8 cellular contexts compared by ENCODE assay signal in genomic region chr13:20160346-20161274, GRCh38. TPM values are rescaled to one million over a fixed set of nuclear protein-coding genes. Genes with fewer than 3 reads are reported as not detected.
A peak's percentile ranks its signal among the peaks of the same experiment; 100 is the strongest.
DNase-seq lines count a peak whose midpoint lies in the region; ATAC-seq and TF ChIP-seq lines count a peak whose summit lies in the region.

TSS of gene GJA3 (minus strand) at chr13:20161052. CDS start at chr13:20143288, 17,764 bp downstream.

- peaks cover 25% of the 10 kb centered on the region for H3K4me1 Mint-ChIP-seq in activated naive CD8-positive, alpha-beta T cell treated with anti-CD3 and anti-CD28 coated beads for 36 hours

- peak within 1 kb of the TSS; percentile 47 for H3K4me3 ChIP-seq in iPS-11a (ENCODE audit: low read depth, low read length)

- POLR2A ChIA-PET in RWPE1 (lab: Yijun Ruan, JAX; ENCODE audit: low non-redundant PET), result no interaction called here

- DNase-seq in NCI-H524 (lab: John Stamatoyannopoulos, UW), result peak; percentile 32 to 72
- no peak for DNase-seq in NCI-H524 treated with DMSO at 0.1 percent for 48 hours (lab: John Stamatoyannopoulos, UW)
- DNase-seq in RWPE1 (ENCODE audit: low spot score), result peak; percentile 49
- peak; percentile 78 for DNase-seq in activated naive CD8-positive, alpha-beta T cell treated with anti-CD3 and anti-CD28 coated beads for 36 hours
- DNase-seq in stimulated activated CD4-positive, alpha-beta T cell treated with anti-CD3 and anti-CD28 coated beads, Interleukin-2, amount 100 ng/mL, for 24 hours, result peak; percentile 50 to 74
- DNase-seq in NK-92 (lab: John Stamatoyannopoulos, UW; ENCODE audit: unreplicated experiment), result no peak

- CTCF ChIA-PET in RWPE1 (lab: Yijun Ruan, JAX), result interaction anchor here (0.6 to 1.3 kb wide), 6 partner anchors 32 to 528 kb away, joined by 3 to 4 read pairs (median 4); no protein-coding TSS in a partner anchor

- peak within 1 kb of the TSS; percentile 54 for H3K27ac Mint-ChIP-seq in activated naive CD8-positive, alpha-beta T cell treated with anti-CD3 and anti-CD28 coated beads for 36 hours

- TF ChIP-seq CTCF in RWPE1 (conservative IDR thresholded peaks at IDR 0.05; ENCODE audit: low read depth), result no peak

- no peaks in the 10 kb centered on the region for H3K9me3 Mint-ChIP-seq in activated naive CD8-positive, alpha-beta T cell treated with anti-CD3 and anti-CD28 coated beads for 36 hours

- H3K36me3 Mint-ChIP-seq in activated naive CD8-positive, alpha-beta T cell treated with anti-CD3 and anti-CD28 coated beads for 36 hours, result no peaks in the 10 kb centered on the region

- ATAC-seq in HG02973 (IDR thresholded peaks at IDR 0.05; ENCODE audit: unreplicated experiment), result peak; percentile 61

- peak within 1 kb of the TSS; percentile 86 for H3K4me3 Mint-ChIP-seq in activated naive CD8-positive, alpha-beta T cell treated with anti-CD3 and anti-CD28 coated beads for 36 hours

- no peak within 1 kb of the TSS for H3K27ac ChIP-seq in RWPE1

- H3K27me3 Mint-ChIP-seq in activated naive CD8-positive, alpha-beta T cell treated with anti-CD3 and anti-CD28 coated beads for 36 hours, result peaks cover 14% of the 10 kb centered on the region

RNA-seq across cellular contexts. Expression of gene GJA3, which starts in this region (rescaled TPM):
- 1 to 10 TPM; 1.0 TPM for total RNA-seq in activated naive CD8-positive, alpha-beta T cell treated with anti-CD3 and anti-CD28 coated beads for 36 hours

Comparison
In these comparisons a context has a peak if more than half of its experiments do, and no peak if none do; other contexts are left out.
1. DNase-seq: peak in NCI-H524 (2 of 2), RWPE1 (single experiment), activated naive CD8-positive, alpha-beta T cell treated with anti-CD3 and anti-CD28 coated beads for 36 hours (single experiment) and stimulated activated CD4-positive, alpha-beta T cell treated with anti-CD3 and anti-CD28 coated beads, Interleukin-2, amount 100 ng/mL, for 24 hours (2 of 2); none in NCI-H524 treated with DMSO at 0.1 percent for 48 hours (single experiment) and NK-92 (single experiment).